2 cellular contexts compared by ENCODE assay signal in the genomic region with DNA sequence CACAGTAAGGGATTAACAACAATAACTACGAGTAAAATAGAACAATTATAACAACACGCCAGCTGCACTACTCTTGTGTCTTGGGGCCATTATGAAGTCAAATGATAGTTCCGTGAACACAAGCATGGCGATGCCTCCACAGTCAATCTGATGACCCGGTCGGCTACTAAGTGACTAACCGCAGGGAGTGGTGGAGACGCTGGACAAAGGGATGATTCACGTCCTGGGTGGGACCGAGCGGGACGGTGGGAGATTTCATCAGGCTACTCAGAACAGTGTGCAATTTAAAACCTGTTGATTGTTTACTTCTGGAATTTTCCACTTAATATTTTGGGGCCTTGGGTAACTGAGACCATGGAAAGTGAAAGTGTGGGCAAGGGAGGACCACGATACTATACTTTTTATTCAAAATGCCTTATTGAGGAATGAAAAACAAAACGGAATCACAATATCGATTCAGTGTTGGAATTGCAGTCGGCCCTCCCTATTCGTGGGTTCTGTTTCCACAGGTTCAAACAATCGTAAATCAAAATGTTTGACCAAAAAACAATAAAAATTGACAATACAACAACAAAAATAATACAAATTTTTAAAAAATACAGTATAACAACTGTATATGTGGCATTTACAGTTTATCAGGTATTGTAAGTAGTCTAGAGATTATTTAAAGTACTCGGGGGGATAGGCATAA.
TF ChIP-seq lines count a peak whose summit lies in the region.

No MANE protein-coding gene starts in this region.

TF ChIP-seq in HCT116, 20 proteins besides CTCF, POLR2A, EP300 and RAD21:
- peak; percentile 91 for TF ChIP-seq SP1 (IDR thresholded peaks at IDR 0.05; ENCODE audit: low read depth)
- TF ChIP-seq EGR1 (IDR thresholded peaks at IDR 0.05; ENCODE audit: low read depth), result no peak
- peak; percentile 87 for TF ChIP-seq JUND (IDR thresholded peaks at IDR 0.05)
- TF ChIP-seq ELF1 (IDR thresholded peaks at IDR 0.05; ENCODE audit: borderline replicate concordance, low read depth), result no peak
- TF ChIP-seq SRF (IDR thresholded peaks at IDR 0.05; ENCODE audit: low read depth), result no peak
- peak; percentile 84 for TF ChIP-seq FOSL1 (IDR thresholded peaks at IDR 0.05; ENCODE audit: low read depth)
- peak; percentile 77 for TF ChIP-seq POLR2AphosphoS5 (IDR thresholded peaks at IDR 0.05; ENCODE audit: low read depth, low read length)
- TF ChIP-seq CBX3 (IDR thresholded peaks at IDR 0.05; ENCODE audit: low read depth), result peak; percentile 72; the same call in 1 of the 2 replicates
- peak; percentile 87 for TF ChIP-seq CEBPB (IDR thresholded peaks at IDR 0.05; ENCODE audit: low read depth)
- no peak for TF ChIP-seq ZFX (IDR thresholded peaks at IDR 0.05)
- TF ChIP-seq YY1 (IDR thresholded peaks at IDR 0.05; ENCODE audit: extremely low read depth, insufficient replicate concordance, low read depth, low read length), result peak; percentile 74
- peak; percentile 59; the same call in 1 of the 2 replicates for TF ChIP-seq MAX (IDR thresholded peaks at IDR 0.05)

TF ChIP-seq in SK-N-SH treated with all-trans-retinoic acid at 6 μM for 48 hours, 23 proteins besides CTCF, POLR2A, EP300 and RAD21:
- TF ChIP-seq POU6F1 (CRISPR knock-in tag; IDR thresholded peaks at IDR 0.05; ENCODE audit: borderline replicate concordance, low read depth), result no peak
- no peak for TF ChIP-seq BACH2 (CRISPR knock-in tag; IDR thresholded peaks at IDR 0.05; ENCODE audit: borderline replicate concordance)
- TF ChIP-seq ZNF70 (CRISPR knock-in tag; IDR thresholded peaks at IDR 0.05), result no peak
- no peak for TF ChIP-seq RARB (CRISPR knock-in tag; IDR thresholded peaks at IDR 0.05)
- no peak for TF ChIP-seq GLIS3 (CRISPR knock-in tag; IDR thresholded peaks at IDR 0.05)
- TF ChIP-seq, protein P1, sequence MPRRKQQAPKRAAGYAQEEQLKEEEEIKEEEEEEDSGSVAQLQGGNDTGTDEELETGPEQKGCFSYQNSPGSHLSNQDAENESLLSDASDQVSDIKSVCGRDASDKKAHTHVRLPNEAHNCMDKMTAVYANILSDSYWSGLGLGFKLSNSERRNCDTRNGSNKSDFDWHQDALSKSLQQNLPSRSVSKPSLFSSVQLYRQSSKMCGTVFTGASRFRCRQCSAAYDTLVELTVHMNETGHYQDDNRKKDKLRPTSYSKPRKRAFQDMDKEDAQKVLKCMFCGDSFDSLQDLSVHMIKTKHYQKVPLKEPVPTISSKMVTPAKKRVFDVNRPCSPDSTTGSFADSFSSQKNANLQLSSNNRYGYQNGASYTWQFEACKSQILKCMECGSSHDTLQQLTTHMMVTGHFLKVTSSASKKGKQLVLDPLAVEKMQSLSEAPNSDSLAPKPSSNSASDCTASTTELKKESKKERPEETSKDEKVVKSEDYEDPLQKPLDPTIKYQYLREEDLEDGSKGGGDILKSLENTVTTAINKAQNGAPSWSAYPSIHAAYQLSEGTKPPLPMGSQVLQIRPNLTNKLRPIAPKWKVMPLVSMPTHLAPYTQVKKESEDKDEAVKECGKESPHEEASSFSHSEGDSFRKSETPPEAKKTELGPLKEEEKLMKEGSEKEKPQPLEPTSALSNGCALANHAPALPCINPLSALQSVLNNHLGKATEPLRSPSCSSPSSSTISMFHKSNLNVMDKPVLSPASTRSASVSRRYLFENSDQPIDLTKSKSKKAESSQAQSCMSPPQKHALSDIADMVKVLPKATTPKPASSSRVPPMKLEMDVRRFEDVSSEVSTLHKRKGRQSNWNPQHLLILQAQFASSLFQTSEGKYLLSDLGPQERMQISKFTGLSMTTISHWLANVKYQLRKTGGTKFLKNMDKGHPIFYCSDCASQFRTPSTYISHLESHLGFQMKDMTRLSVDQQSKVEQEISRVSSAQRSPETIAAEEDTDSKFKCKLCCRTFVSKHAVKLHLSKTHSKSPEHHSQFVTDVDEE (CRISPR knock-in tag; IDR thresholded peaks at IDR 0.05), result no peak
- TF ChIP-seq PPARA (CRISPR knock-in tag; IDR thresholded peaks at IDR 0.05; ENCODE audit: borderline replicate concordance), result no peak
- no peak for TF ChIP-seq TOX (CRISPR knock-in tag; IDR thresholded peaks at IDR 0.05; ENCODE audit: borderline replicate concordance)
- no peak for TF ChIP-seq CSRNP3 (CRISPR knock-in tag; IDR thresholded peaks at IDR 0.05)
- no peak for TF ChIP-seq ZFP30 (CRISPR knock-in tag; IDR thresholded peaks at IDR 0.05)
- no peak for TF ChIP-seq ZFP3 (CRISPR knock-in tag; IDR thresholded peaks at IDR 0.05)
- no peak for TF ChIP-seq TCF4 (CRISPR knock-in tag; IDR thresholded peaks at IDR 0.05; ENCODE audit: borderline replicate concordance)
- TF ChIP-seq OSR1 (CRISPR knock-in tag; IDR thresholded peaks at IDR 0.05), result no peak
- TF ChIP-seq ZNF565 (CRISPR knock-in tag; conservative IDR thresholded peaks at IDR 0.05; ENCODE audit: low read depth), result no peak
- TF ChIP-seq ZC3H10 (CRISPR knock-in tag; IDR thresholded peaks at IDR 0.05), result no peak
